1 cellular context compared by ENCODE assay signal in genomic region chr22:34973926-34974325, GRCh38.
TF ChIP-seq lines count a peak whose summit lies in the region.

No MANE protein-coding gene starts in this region.

TF ChIP-seq in A549, 52 proteins besides CTCF, POLR2A, EP300 and RAD21 (continued from another document):
- TF ChIP-seq ZSCAN20 (CRISPR knock-in tag; IDR thresholded peaks at IDR 0.05): no peak
